In the genomic region with DNA sequence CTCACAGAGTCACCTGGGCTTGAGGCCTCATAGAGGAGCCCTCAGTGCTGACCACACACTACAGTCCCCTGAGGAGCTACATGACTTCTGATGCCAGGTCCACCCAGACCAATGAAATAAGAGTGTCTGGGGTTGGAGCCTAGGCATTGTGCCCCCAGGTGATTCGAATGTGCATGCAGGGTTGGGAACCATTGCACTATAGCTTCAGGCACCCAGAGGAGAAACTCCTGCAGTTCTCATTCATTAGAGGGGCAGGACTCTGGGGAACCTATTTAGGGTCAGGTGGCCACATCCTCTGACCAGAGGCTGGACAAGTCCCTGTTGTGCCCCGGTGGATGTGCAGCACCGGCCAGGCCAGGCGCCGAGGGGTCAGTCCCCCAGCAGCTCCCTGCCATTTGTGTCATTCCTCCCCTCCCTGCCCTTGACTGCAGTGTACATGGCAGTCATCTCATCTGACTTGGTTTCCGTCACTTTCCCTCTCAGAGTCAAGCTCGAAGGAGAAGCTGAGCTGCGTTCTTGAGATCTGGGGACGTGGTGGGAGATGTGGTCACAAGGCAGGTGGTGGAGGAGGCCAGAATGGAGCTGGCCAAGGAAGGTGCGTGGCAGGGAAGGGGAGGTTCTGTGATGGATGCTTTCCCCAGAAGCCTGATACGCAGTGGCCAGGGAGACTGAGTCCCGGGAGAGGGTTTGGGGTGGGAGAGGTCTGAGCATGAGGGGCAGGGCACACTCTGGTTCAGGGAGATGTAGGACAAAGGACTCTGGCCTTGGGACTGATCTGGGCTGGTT, we compare ENCODE assay signal across 1 cellular context.
TF ChIP-seq lines count a peak whose summit lies in the region.

No MANE protein-coding gene starts in this region.

TF ChIP-seq in IMR-90, 13 proteins besides CTCF, POLR2A, EP300 and RAD21:
- TF ChIP-seq BHLHE40 (IDR thresholded peaks at IDR 0.05; ENCODE audit: low read depth, low read length) (no peak), NFE2L2 (IDR thresholded peaks at IDR 0.05; ENCODE audit: low read depth, low read length) (no peak), MAZ (IDR thresholded peaks at IDR 0.05; ENCODE audit: borderline replicate concordance, low read depth, low read length) (no peak), RCOR1 (IDR thresholded peaks at IDR 0.05; ENCODE audit: insufficient replicate concordance, low read length) (no peak), FOS (IDR thresholded peaks at IDR 0.05; ENCODE audit: low read depth, low read length) (no peak), CEBPB (IDR thresholded peaks at IDR 0.05; ENCODE audit: low read depth, low read length) (no peak), SMC3 (IDR thresholded peaks at IDR 0.05; ENCODE audit: low read depth, low read length) (no peak), MXI1 (IDR thresholded peaks at IDR 0.05; ENCODE audit: borderline replicate concordance, low read depth, low read length) (no peak), MAFK (IDR thresholded peaks at IDR 0.05; ENCODE audit: low read depth, low read length) (no peak), ELK1 (IDR thresholded peaks at IDR 0.05; ENCODE audit: borderline replicate concordance, low read depth, low read length) (no peak), RFX5 (IDR thresholded peaks at IDR 0.05; ENCODE audit: low read depth, low read length) (no peak), CHD1 (IDR thresholded peaks at IDR 0.05; ENCODE audit: low read depth, low read length) (no peak)
- TF ChIP-seq, protein P1, sequence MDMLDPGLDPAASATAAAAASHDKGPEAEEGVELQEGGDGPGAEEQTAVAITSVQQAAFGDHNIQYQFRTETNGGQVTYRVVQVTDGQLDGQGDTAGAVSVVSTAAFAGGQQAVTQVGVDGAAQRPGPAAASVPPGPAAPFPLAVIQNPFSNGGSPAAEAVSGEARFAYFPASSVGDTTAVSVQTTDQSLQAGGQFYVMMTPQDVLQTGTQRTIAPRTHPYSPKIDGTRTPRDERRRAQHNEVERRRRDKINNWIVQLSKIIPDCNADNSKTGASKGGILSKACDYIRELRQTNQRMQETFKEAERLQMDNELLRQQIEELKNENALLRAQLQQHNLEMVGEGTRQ (IDR thresholded peaks at IDR 0.05; ENCODE audit: low read depth, low read length) = no peak
